Comparison of ENCODE assay signal across 16 cellular contexts in the genomic region with DNA sequence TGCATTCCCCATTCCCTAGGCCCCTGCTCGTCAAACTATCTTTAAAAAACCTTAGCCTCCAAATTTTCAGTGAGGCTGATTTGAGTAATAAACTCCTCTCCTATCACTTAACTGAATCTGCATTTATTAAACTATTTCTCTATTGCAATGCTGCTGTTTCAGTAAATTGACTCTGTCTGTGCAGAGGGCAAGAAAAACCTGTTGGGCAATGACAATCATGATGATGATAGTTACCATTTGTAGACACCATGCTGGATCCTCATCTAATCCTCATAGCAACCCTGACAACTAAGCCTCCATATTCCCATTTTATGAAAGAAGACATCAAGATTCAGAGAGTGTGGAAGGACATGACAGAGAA.
DNase-seq lines count a peak whose midpoint lies in the region; FAIRE-seq and TF ChIP-seq lines count a peak whose summit lies in the region.
"Had no signal": no experiment of that assay in that cellular context is flagged by ENCODE, and none has a peak within 500 bp of the region (broad histone marks: within the 10 kb centered on the region; RNA-seq: fewer than 3 reads in every experiment).

No MANE protein-coding gene starts in this region.

- no peaks in the 10 kb centered on the region for H4K20me1 ChIP-seq in H9 (ENCODE audit: control insufficient read depth, insufficient read depth, insufficient read length)
- H4K20me1 ChIP-seq in PC-9 (ENCODE audit: insufficient read depth): no peaks in the 10 kb centered on the region
- no peaks in the 10 kb centered on the region for H4K20me1 ChIP-seq in astrocyte (ENCODE audit: insufficient read depth, low read length)
- H4K20me1 ChIP-seq: BLaER1 had no signal

- FAIRE-seq in astrocyte (lab: Jason Lieb, UNC): no peak
- FAIRE-seq: GM12878, H54 had no signal

- H3K36me3 ChIP-seq in PC-9 (ENCODE audit: low read depth) (no peaks in the 10 kb centered on the region), astrocyte (ENCODE audit: insufficient read depth, low read length) (no peaks in the 10 kb centered on the region), trophoblast cell (ENCODE audit: control insufficient read depth in 1 of 2, insufficient read depth in 2 of 2, low read length in 2 of 2) (peaks cover 0 to 1% of the 10 kb centered on the region in 2 experiments)
- H3K36me3 ChIP-seq: BLaER1 had no signal

- H3K4me2 ChIP-seq in H9 (ENCODE audit: insufficient read depth, insufficient read length, low read length): no peak overlapping the region
- no peak overlapping the region for H3K4me2 ChIP-seq in PC-9
- peak overlapping the region; percentile 18 for H3K4me2 ChIP-seq in astrocyte (ENCODE audit: low read length)
- H3K4me2 ChIP-seq in trophoblast cell (ENCODE audit: low read length): no peak overlapping the region
- H3K4me2 ChIP-seq: BLaER1 had no signal

- TF ChIP-seq CTCF in H9 (conservative IDR thresholded peaks at IDR 0.05): no peak
- TF ChIP-seq CTCF in PC-9 (conservative IDR thresholded peaks at IDR 0.05): no peak
- no peak for TF ChIP-seq CTCF in astrocyte (IDR thresholded peaks at IDR 0.05; ENCODE audit: insufficient read depth, low read depth, low read length)
- TF ChIP-seq CTCF in GM10248 (IDR thresholded peaks at IDR 0.05; ENCODE audit: control extremely low read depth, extremely low read depth, low read depth, missing control alignments): no peak

- H2AK5ac ChIP-seq in H9 (ENCODE audit: insufficient read length, low read length) (no peak overlapping the region), trophoblast cell (ENCODE audit: low read length) (no peak overlapping the region)

- H4K91ac ChIP-seq in H9 (ENCODE audit: insufficient read length, low read depth, low read length) (no peak overlapping the region), trophoblast cell (ENCODE audit: low read depth, low read length) (no peak overlapping the region)

- no peak overlapping the region for H4K5ac ChIP-seq in H9 (ENCODE audit: insufficient read length, low read depth, low read length)

- no peak overlapping the region for H2AFZ ChIP-seq in H9 (ENCODE audit: low read length)
- no peak overlapping the region for H2AFZ ChIP-seq in PC-9
- H2AFZ ChIP-seq in astrocyte (ENCODE audit: low read depth, low read length): no peak overlapping the region
- no peak overlapping the region for H2AFZ ChIP-seq in trophoblast cell (ENCODE audit: insufficient read depth, low read length, poor library complexity)

- peaks cover 19 to 21% of the 10 kb centered on the region in 2 experiments for H3K4me1 Mint-ChIP-seq in H9
- peaks cover 13% of the 10 kb centered on the region for H3K4me1 Mint-ChIP-seq in astrocyte (ENCODE audit: low read depth, unreplicated experiment)
- H3K4me1 Mint-ChIP-seq: CD14-positive monocyte; CD4-positive, alpha-beta memory T cell had no signal

- in situ Hi-C loops in G401 (cut with HindIII; ENCODE audit: low sequenced_read_pairs): no loop called here

- BruUV-seq in PC-9 (replicated peaks; lab: Mats Ljungman, UMichigan): no TSS peak

- H3K27me3 ChIP-seq in H9 (ENCODE audit: insufficient read depth, low read length) (no peaks in the 10 kb centered on the region), PC-9 (ENCODE audit: insufficient read depth, low read depth) (no peaks in the 10 kb centered on the region), astrocyte (ENCODE audit: insufficient read depth, low read length) (no peaks in the 10 kb centered on the region), trophoblast cell (ENCODE audit: insufficient read depth, low read length) (no peaks in the 10 kb centered on the region)
- H3K27me3 ChIP-seq: BLaER1 had no signal

- no peak overlapping the region for H2BK20ac ChIP-seq in H9 (ENCODE audit: low read depth, low read length, poor library complexity, severe bottlenecking)

- no peak overlapping the region for H2BK120ac ChIP-seq in H9 (ENCODE audit: low read depth, low read length, poor library complexity, severe bottlenecking)
- H2BK120ac ChIP-seq in trophoblast cell (ENCODE audit: insufficient read depth, low read length, poor library complexity): no peak overlapping the region

- no peak overlapping the region for H3K18ac ChIP-seq in H9 (ENCODE audit: insufficient read length, low read depth, low read length)
- H3K18ac ChIP-seq in trophoblast cell (ENCODE audit: low read length): no peak overlapping the region

- H3K27ac Mint-ChIP-seq in H9: peak overlapping the region in 2 of 3 experiments; percentile 12 to 48; a peak in 3 of 7 replicates
- peak overlapping the region; percentile 42 for H3K27ac Mint-ChIP-seq in astrocyte (ENCODE audit: unreplicated experiment)
- H3K27ac Mint-ChIP-seq: CD14-positive monocyte; CD4-positive, alpha-beta memory T cell had no signal

- no CpG with 5 or more reads among the region's 1 CpG for WGBS in H9 (ENCODE audit: extremely low coverage, insufficient read length, low lambda C conversion rate)
- WGBS in trophoblast cell (ENCODE audit: extremely low coverage, insufficient coverage, insufficient read length): no CpG with 5 or more reads among the region's 1 CpG

- H3K23ac ChIP-seq in H9 (ENCODE audit: insufficient read length, low read depth, low read length): no peak overlapping the region
- H3K23ac ChIP-seq in trophoblast cell (ENCODE audit: low read length): no peak overlapping the region

- H3K79me1 ChIP-seq in H9 (ENCODE audit: insufficient read depth, low read depth, low read length, poor library complexity, severe bottlenecking) (no peaks in the 10 kb centered on the region), trophoblast cell (ENCODE audit: low read length) (no peaks in the 10 kb centered on the region)

- no peak overlapping the region for H4K12ac ChIP-seq in trophoblast cell (ENCODE audit: low read depth, low read length)

- H3K4me3 Mint-ChIP-seq in H9 (no peak overlapping the region), astrocyte (ENCODE audit: unreplicated experiment) (no peak overlapping the region)
- H3K4me3 Mint-ChIP-seq: CD14-positive monocyte; CD4-positive, alpha-beta memory T cell had no signal

- H3K9me3 ChIP-seq in H9 (ENCODE audit: control insufficient read depth, low read depth, low read length) (no peaks in the 10 kb centered on the region), PC-9 (ENCODE audit: insufficient read depth, low read depth) (peaks cover 3% of the 10 kb centered on the region; the same call in 1 of the 2 replicates), astrocyte (ENCODE audit: insufficient read depth, low read depth, low read length) (no peaks in the 10 kb centered on the region), trophoblast cell (ENCODE audit: insufficient read depth, low read depth, low read length) (peaks cover 3% of the 10 kb centered on the region)

- peaks cover 12% of the 10 kb centered on the region; the same call in 1 of the 2 replicates for H3F3A ChIP-seq in PC-9 (ENCODE audit: insufficient read depth, low read depth)

- CTCF ChIA-PET in PC-9 (lab: Charles Lee): no interaction called here
- CTCF ChIA-PET in GM10248 (lab: Yijun Ruan, JAX): no interaction called here

- H3K9me3 Mint-ChIP-seq in H9 (peaks cover 5 to 8% of the 10 kb centered on the region in 2 experiments; a peak in 3 of 5 replicates), astrocyte (ENCODE audit: unreplicated experiment) (peaks cover 4% of the 10 kb centered on the region)

- H3K56ac ChIP-seq in H9 (ENCODE audit: insufficient read length, low read depth, low read length): no peak overlapping the region

- no peak for DNase-seq in H9
- peak in 1 of 2 experiments; percentile 36 for DNase-seq in PC-9
- no peak for DNase-seq in astrocyte (ENCODE audit: low read depth)
- peak in 1 of 2 donors; percentile 53 for DNase-seq in trophoblast cell
- DNase-seq in GM10248 (ENCODE audit: extremely low spot score): no peak
- no peak for DNase-seq in activated CD4-positive, CD25-positive, alpha-beta regulatory T cell (lab: John Stamatoyannopoulos, UW)
- DNase-seq in G401 (ENCODE audit: low spot score): no peak
- DNase-seq: 8988T; CD4-positive, alpha-beta memory T cell; DMS153; DMS79; GF-D8 had no signal

- no peak overlapping the region for H3K9ac ChIP-seq in H9 (ENCODE audit: extremely low read depth, insufficient read length, low read length)
- H3K9ac ChIP-seq in astrocyte (ENCODE audit: low read length): no peak overlapping the region
- no peak overlapping the region for H3K9ac ChIP-seq in trophoblast cell (ENCODE audit: low read length)
- H3K9ac ChIP-seq: BLaER1 had no signal

- H3K27me3 Mint-ChIP-seq in H9 (ENCODE audit: low read depth) (no peaks in the 10 kb centered on the region), astrocyte (ENCODE audit: low read depth, unreplicated experiment) (no peaks in the 10 kb centered on the region)
- H3K27me3 Mint-ChIP-seq: CD4-positive, alpha-beta memory T cell had no signal

- intact Hi-C loops in PC-9 (cut with micrococcal nuclease; ENCODE audit: unreplicated experiment): no loop called here

- H3T11ph ChIP-seq in H9 (ENCODE audit: low read length): no peak overlapping the region

- no peak overlapping the region for H3K4ac ChIP-seq in H9 (ENCODE audit: low read depth, low read length)
- H3K4ac ChIP-seq in trophoblast cell (ENCODE audit: low read depth, low read length): no peak overlapping the region

- H3K14ac ChIP-seq in H9 (ENCODE audit: insufficient read depth, low read length) (no peak overlapping the region), trophoblast cell (ENCODE audit: low read length) (no peak overlapping the region)

- no peaks in the 10 kb centered on the region for H3K9me2 ChIP-seq in PC-9 (ENCODE audit: insufficient read depth)

- no peak overlapping the region for H2BK12ac ChIP-seq in H9 (ENCODE audit: insufficient read length, low read depth, low read length)
- H2BK12ac ChIP-seq in trophoblast cell (ENCODE audit: low read length): no peak overlapping the region

- H3K79me2 ChIP-seq in H9 (ENCODE audit: insufficient read depth, low read length) (no peaks in the 10 kb centered on the region), PC-9 (ENCODE audit: low read depth) (no peaks in the 10 kb centered on the region), astrocyte (ENCODE audit: insufficient read depth, low read length) (no peaks in the 10 kb centered on the region), trophoblast cell (ENCODE audit: control insufficient read depth, insufficient read depth, low read length, poor library complexity) (no peaks in the 10 kb centered on the region)

- H4K8ac ChIP-seq in H9 (replicated peaks; ENCODE audit: insufficient read length, low read depth, low read length) (no peak overlapping the region), trophoblast cell (ENCODE audit: low read depth, low read length) (no peak overlapping the region)

- H2BK15ac ChIP-seq in H9 (ENCODE audit: low read depth, low read length): no peak overlapping the region

- H2BK5ac ChIP-seq in H9 (ENCODE audit: insufficient read length, low read length) (no peak overlapping the region), trophoblast cell (ENCODE audit: low read depth, low read length, poor library complexity) (no peak overlapping the region)

- H3K4me1 ChIP-seq in H9 (ENCODE audit: insufficient read depth, low read length) (no peaks in the 10 kb centered on the region; the same call in 1 of the 2 replicates), PC-9 (replicated peaks; ENCODE audit: insufficient read depth) (0 out of 2 replicates have a peak, but pooled peaks cover 18% of the 10 kb centered on the region), astrocyte (ENCODE audit: insufficient read depth, low read length) (no peaks in the 10 kb centered on the region), trophoblast cell (ENCODE audit: control insufficient read depth in 1 of 2, insufficient read depth in 2 of 2, low read length in 2 of 2) (no peaks in the 10 kb centered on the region)
- H3K4me1 ChIP-seq: BLaER1 had no signal

- POLR2A ChIA-PET in PC-9 (lab: Charles Lee; ENCODE audit: unreplicated experiment) (no interaction called here), GM10248 (lab: Yijun Ruan, JAX) (no interaction called here)

- H3K4me3 ChIP-seq in PC-9 (no peak overlapping the region), astrocyte (ENCODE audit: insufficient read depth, low read depth, low read length) (no peak overlapping the region), trophoblast cell (ENCODE audit: low read depth, low read length) (no peak overlapping the region)
- H3K4me3 ChIP-seq: BLaER1, GM12878 had no signal

- H3K27ac ChIP-seq in H9 (ENCODE audit: insufficient read length, low read depth, low read length) (no peak overlapping the region), PC-9 (peak overlapping the region; percentile 18; the same call in 1 of the 2 replicates), astrocyte (ENCODE audit: low read depth, low read length) (no peak overlapping the region), trophoblast cell (ENCODE audit: low read depth, low read length) (peak overlapping the region; percentile 6)
- H3K27ac ChIP-seq: BLaER1 had no signal

- H3K36me3 Mint-ChIP-seq in H9 (ENCODE audit: insufficient read depth in 1 of 3, low read depth in 3 of 3) (peaks cover 0 to 9% (median 7%) of the 10 kb centered on the region in 3 experiments; a peak in 4 of 7 replicates), astrocyte (ENCODE audit: low read depth, unreplicated experiment) (no peaks in the 10 kb centered on the region)
- H3K36me3 Mint-ChIP-seq: CD14-positive monocyte; CD4-positive, alpha-beta memory T cell had no signal

- H3K23me2 ChIP-seq in H9 (ENCODE audit: insufficient read length, low read depth, low read length, poor library complexity, severe bottlenecking): no peaks in the 10 kb centered on the region

Comparison
In these comparisons a context has a peak if more than half of its experiments do, and no peak if none do; other contexts are left out.
1. H3K27ac ChIP-seq: peak in PC-9 (single experiment) and trophoblast cell (single experiment); none in H9 (single experiment) and astrocyte (single experiment).